In genomic region chr6:19873031-19873430, GRCh38 we compare ENCODE assay signal across 13 cellular contexts. TPM values are rescaled to one million over a fixed set of nuclear protein-coding genes. Genes with fewer than 3 reads are reported as not detected.
DNase-seq lines count a peak whose midpoint lies in the region; ATAC-seq and TF ChIP-seq lines count a peak whose summit lies in the region.
"Had no signal": no experiment of that assay in that cellular context is flagged by ENCODE, and none has a peak within 500 bp of the region (broad histone marks: within the 10 kb centered on the region; RNA-seq: fewer than 3 reads in every experiment).

No MANE protein-coding gene starts in this region.

- H2BK120ac ChIP-seq in IMR-90 (ENCODE audit: low read depth, low read length) (no peak overlapping the region), mesendoderm (ENCODE audit: low read depth, low read length) (no peak overlapping the region)

- in situ Hi-C loops in IMR-90 (cut with MboI; ENCODE audit: low sequenced_read_pairs), result loop anchor here (25.0 kb wide), 3 partner anchors 886 to 1286 kb away; no protein-coding TSS in a partner anchor

- H3K27ac ChIP-seq in DOHH2 (ENCODE audit: low read depth, low read length) (no peak overlapping the region), IMR-90 (ENCODE audit: insufficient read depth, low read length) (no peak overlapping the region), VCaP (no peak overlapping the region), mesendoderm (ENCODE audit: low read depth, low read length) (no peak overlapping the region)
- no peak overlapping the region for H3K27ac ChIP-seq in CD4-positive, alpha-beta memory T cell (ENCODE audit: low read depth, low read length)

- H3K9me1 ChIP-seq in IMR-90 (ENCODE audit: insufficient read depth, low read length), result no peaks in the 10 kb centered on the region; the same call in 1 of the 2 replicates

- no peak for TF ChIP-seq POLR2A in IMR-90 (IDR thresholded peaks at IDR 0.05; ENCODE audit: low read depth, low read length)

- H2BK5ac ChIP-seq in IMR-90 (ENCODE audit: low read depth, low read length, poor library complexity, severe bottlenecking), result no peak overlapping the region
- no peak overlapping the region for H2BK5ac ChIP-seq in mesendoderm (ENCODE audit: low read length)

- no peak overlapping the region for H4K91ac ChIP-seq in IMR-90 (ENCODE audit: insufficient read depth, low read depth, low read length)

- no peaks in the 10 kb centered on the region for H3K4me1 Mint-ChIP-seq in CD4-positive, alpha-beta memory T cell

- DNase-seq in IMR-90 (no peak), mesendoderm (peak; percentile 47), NCI-H774 (lab: John Stamatoyannopoulos, UW) (no peak), GM03348 (ENCODE audit: low spot score) (no peak)
- no peak for DNase-seq in NK-92 treated with Interleukin-12 subunit alpha and Interleukin-12 subunit beta, amount 100 ng/mL, for 24 hours (lab: John Stamatoyannopoulos, UW)
- no peak for DNase-seq in CD4-positive, alpha-beta memory T cell
- DNase-seq: activated naive CD4-positive, alpha-beta T cell treated with anti-CD3 and anti-CD28 coated beads, Interleukin-2, amount 50 U/mL, for 16 hours; hippocampal formation; nucleus accumbens; SHP77 had no signal

- H2AK5ac ChIP-seq in IMR-90 (ENCODE audit: low read depth, low read length) (no peak overlapping the region), mesendoderm (ENCODE audit: low read length) (no peak overlapping the region)

- intact Hi-C loops in IMR-90 (cut with micrococcal nuclease), result no loop called here
- intact Hi-C loops in CD4-positive, alpha-beta memory T cell (cut with micrococcal nuclease), result no loop called here

- no peak overlapping the region for H3K56ac ChIP-seq in IMR-90 (ENCODE audit: extremely low read depth, insufficient read depth, low read length)
- no peak overlapping the region for H3K56ac ChIP-seq in mesendoderm (ENCODE audit: low read length)

- H3K4me1 ChIP-seq in DOHH2 (ENCODE audit: control insufficient read depth, low read length) (no peaks in the 10 kb centered on the region), IMR-90 (ENCODE audit: control insufficient read depth, insufficient read depth, low read length) (no peaks in the 10 kb centered on the region), mesendoderm (ENCODE audit: control insufficient read depth, low read depth, low read length) (no peaks in the 10 kb centered on the region)
- no peaks in the 10 kb centered on the region for H3K4me1 ChIP-seq in CD4-positive, alpha-beta memory T cell (ENCODE audit: insufficient read depth, low read length)

- H3K4me2 ChIP-seq in DOHH2 (ENCODE audit: low read length) (no peak overlapping the region), IMR-90 (ENCODE audit: low read depth, low read length) (no peak overlapping the region), mesendoderm (ENCODE audit: low read length) (no peak overlapping the region)
- H3K4me2 ChIP-seq: smooth muscle cell had no signal

- H3K9me3 Mint-ChIP-seq in CD4-positive, alpha-beta memory T cell, result no peaks in the 10 kb centered on the region

- no peak overlapping the region for H3K4ac ChIP-seq in IMR-90 (ENCODE audit: low read depth, low read length)
- no peak overlapping the region for H3K4ac ChIP-seq in mesendoderm (ENCODE audit: low read depth, low read length)

- H3K36me3 Mint-ChIP-seq in CD4-positive, alpha-beta memory T cell, result no peaks in the 10 kb centered on the region

- H3K4me3 Mint-ChIP-seq in CD4-positive, alpha-beta memory T cell, result no peak overlapping the region

- H4K20me1 ChIP-seq in DOHH2 (ENCODE audit: control insufficient read depth, insufficient read depth, low read depth, low read length) (no peaks in the 10 kb centered on the region), IMR-90 (ENCODE audit: insufficient read depth, low read length) (no peaks in the 10 kb centered on the region)

- H3K23ac ChIP-seq in IMR-90 (ENCODE audit: low read depth, low read length) (no peak overlapping the region), mesendoderm (ENCODE audit: low read length) (no peak overlapping the region)

- H2BK20ac ChIP-seq in IMR-90 (ENCODE audit: low read depth, low read length), result no peak overlapping the region

- H3K4me3 ChIP-seq in DOHH2 (ENCODE audit: low read length) (no peak overlapping the region), IMR-90 (ENCODE audit: insufficient read depth, low read depth, low read length) (no peak overlapping the region), mesendoderm (ENCODE audit: low read length) (no peak overlapping the region)
- no peak overlapping the region for H3K4me3 ChIP-seq in CD4-positive, alpha-beta memory T cell (ENCODE audit: low read length in 2 of 2)
- H3K4me3 ChIP-seq: smooth muscle cell had no signal

- CTCF ChIA-PET in IMR-90 (lab: Yijun Ruan, JAX), result no interaction called here
- CTCF ChIA-PET in CD4-positive, alpha-beta memory T cell (lab: Charles Lee; ENCODE audit: partially characterized antibody), result no interaction called here

- no peak for ATAC-seq in IMR-90 (ENCODE audit: low read depth)

- WGBS in IMR-90 (ENCODE audit: extremely low coverage in 2 of 2, insufficient read length in 1 of 2), 2 experiments, result no CpG with 5 or more reads among the region's 2 CpGs
- no CpG with 5 or more reads among the region's 2 CpGs for WGBS in mesendoderm (ENCODE audit: extremely low coverage, insufficient coverage, low lambda C conversion rate)

- H2AK9ac ChIP-seq in IMR-90 (replicated peaks; ENCODE audit: low read depth, low read length, poor library complexity), result no peak overlapping the region

- H3K9me3 ChIP-seq in DOHH2 (ENCODE audit: control insufficient read depth, insufficient read depth, low read length), result no peaks in the 10 kb centered on the region
- H3K9me3 ChIP-seq in IMR-90 (ENCODE audit: control insufficient read depth, insufficient read depth, low read length), result no peaks in the 10 kb centered on the region
- no peaks in the 10 kb centered on the region for H3K9me3 ChIP-seq in CD4-positive, alpha-beta memory T cell (ENCODE audit: control insufficient read depth in 1 of 2, low read length in 2 of 2)

- H3K9ac ChIP-seq in IMR-90 (ENCODE audit: low read depth, low read length), result no peak overlapping the region
- H3K9ac ChIP-seq in mesendoderm (ENCODE audit: low read length), result no peak overlapping the region

- TF ChIP-seq CTCF in DOHH2 (IDR thresholded peaks at IDR 0.05; ENCODE audit: low read depth, low read length, poor library complexity, severe bottlenecking) (peak; percentile 24), IMR-90 (conservative IDR thresholded peaks at IDR 0.05; ENCODE audit: low read depth, low read length) (peak; percentile 33; the same call in 1 of the 2 replicates), VCaP (conservative IDR thresholded peaks at IDR 0.05) (peak; percentile 38; the same call in 1 of the 2 replicates)

- dilution Hi-C loops in IMR-90 (cut with HindIII; ENCODE audit: low sequenced_read_pairs, unreplicated experiment), result no loop called here

- H3K79me1 ChIP-seq in IMR-90 (ENCODE audit: low read depth in 1 of 2, low read length in 2 of 2) (no peaks in the 10 kb centered on the region), mesendoderm (ENCODE audit: low read length) (no peaks in the 10 kb centered on the region)

- H3K14ac ChIP-seq in IMR-90 (replicated peaks; ENCODE audit: low read depth, low read length), result no peak overlapping the region

- H3K18ac ChIP-seq in IMR-90 (ENCODE audit: low read depth, low read length), result no peak overlapping the region
- no peak overlapping the region for H3K18ac ChIP-seq in mesendoderm (ENCODE audit: low read length)

- POLR2A ChIA-PET in IMR-90 (lab: Charles Lee; ENCODE audit: unreplicated experiment), result interaction anchor here (0.5 kb wide), 1 partner anchor 10 kb away, joined by 3 read pairs; no protein-coding TSS in a partner anchor
- POLR2A ChIA-PET in CD4-positive, alpha-beta memory T cell (lab: Charles Lee; ENCODE audit: partially characterized antibody), result no interaction called here

- H3K36me3 ChIP-seq in DOHH2 (ENCODE audit: control insufficient read depth, low read length) (no peaks in the 10 kb centered on the region), IMR-90 (ENCODE audit: control insufficient read depth, insufficient read depth, low read length) (no peaks in the 10 kb centered on the region), mesendoderm (ENCODE audit: control insufficient read depth, insufficient read depth, low read length) (no peaks in the 10 kb centered on the region)
- H3K36me3 ChIP-seq in CD4-positive, alpha-beta memory T cell (ENCODE audit: insufficient read depth, low read length), result no peaks in the 10 kb centered on the region

- H2BK15ac ChIP-seq in IMR-90 (ENCODE audit: low read depth, low read length) (no peak overlapping the region), mesendoderm (replicated peaks; ENCODE audit: low read depth) (no peak overlapping the region)

- H4K5ac ChIP-seq in IMR-90 (ENCODE audit: low read depth, low read length) (no peak overlapping the region), mesendoderm (ENCODE audit: low read length) (no peak overlapping the region)

- H3K79me2 ChIP-seq in DOHH2 (ENCODE audit: control insufficient read depth, low read length) (no peaks in the 10 kb centered on the region), mesendoderm (ENCODE audit: control insufficient read depth, insufficient read depth, low read length) (no peaks in the 10 kb centered on the region)

- no peak overlapping the region for H2AFZ ChIP-seq in IMR-90 (replicated peaks; ENCODE audit: low read length, poor library complexity)

- H3K27ac Mint-ChIP-seq in CD4-positive, alpha-beta memory T cell, result no peak overlapping the region

- no peaks in the 10 kb centered on the region for H3F3A ChIP-seq in DOHH2 (ENCODE audit: control insufficient read depth, insufficient read depth)

- no peaks in the 10 kb centered on the region for H3K27me3 ChIP-seq in DOHH2 (ENCODE audit: control insufficient read depth, low read length)
- peaks cover 4% of the 10 kb centered on the region for H3K27me3 ChIP-seq in IMR-90 (ENCODE audit: control insufficient read depth, insufficient read depth, low read length)
- no peaks in the 10 kb centered on the region for H3K27me3 ChIP-seq in mesendoderm (ENCODE audit: insufficient read depth, low read length, poor library complexity)
- H3K27me3 ChIP-seq in CD4-positive, alpha-beta memory T cell (ENCODE audit: insufficient read depth, low read length), result no peaks in the 10 kb centered on the region

- no peaks in the 10 kb centered on the region for H3K9me2 ChIP-seq in DOHH2 (replicated peaks; ENCODE audit: control insufficient read depth, low read length)

- BruUV-seq in IMR-90 (replicated peaks; lab: Mats Ljungman, UMichigan), result no TSS peak

- H3K27me3 Mint-ChIP-seq in CD4-positive, alpha-beta memory T cell, result peaks cover 0 to 3% of the 10 kb centered on the region in 2 donors

- H4K8ac ChIP-seq in IMR-90 (ENCODE audit: low read depth in 2 of 2, low read length in 2 of 2) (no peak overlapping the region), mesendoderm (ENCODE audit: low read depth, low read length) (no peak overlapping the region)

- TF ChIP-seq RAD21 in IMR-90 (IDR thresholded peaks at IDR 0.05; ENCODE audit: low read length), result no peak

RNA-seq across cellular contexts. Expression of gene ID4, which starts 35.9 kb away (rescaled TPM):
- total RNA-seq in IMR-90 (2012; rRNA removed), result 3.0 and 11.1 TPM in 2 replicates
- polyA plus RNA-seq in IMR-90 (2012; rRNA removed), result 3.6 and 7.3 TPM in 2 replicates
- polyA plus RNA-seq in IMR-90 (2012; cell fraction: cytosol; rRNA removed), result 4.3 and 6.7 TPM in 2 replicates
- polyA plus RNA-seq in IMR-90 (2012; cell fraction: nucleus; rRNA removed; ENCODE audit: low replicate concordance), result 32.9 and 35.8 TPM in 2 replicates
- 21.2 TPM for polyA plus RNA-seq in mesendoderm (2013, experiment 1 of 2)
- 20.1 TPM for polyA plus RNA-seq in mesendoderm (2013, experiment 2 of 2)
- total RNA-seq in CD4-positive, alpha-beta memory T cell, result not detected
- polyA plus RNA-seq in CD4-positive, alpha-beta memory T cell, result not detected
